Comparison of ENCODE assay signal across 25 cellular contexts in genomic region chr11:105005451-105005845, GRCh38. TPM values are rescaled to one million over a fixed set of nuclear protein-coding genes. Genes with fewer than 3 reads are reported as not detected.
"Had no signal": no experiment of that assay in that cellular context is flagged by ENCODE, and none has a peak within 500 bp of the region (broad histone marks: within the 10 kb centered on the region; RNA-seq: fewer than 3 reads in every experiment).

No MANE protein-coding gene starts in this region.

- H3K27me3 ChIP-seq: colonic mucosa, heart left ventricle, neural progenitor cell, right lobe of liver, suprapubic skin, thyroid gland had no signal

- H3K27me3 Mint-ChIP-seq: natural killer cell treated with Interleukin-12 subunit alpha and Interleukin-12 subunit beta and Interleukin-15 and Interleukin-18, amount 100 ng/mL, for 72 hours; type B pancreatic cell had no signal

- H3K27ac Mint-ChIP-seq: natural killer cell treated with Interleukin-12 subunit alpha and Interleukin-12 subunit beta and Interleukin-15 and Interleukin-18, amount 100 ng/mL, for 72 hours; neural progenitor cell; stimulated activated effector memory CD8-positive, alpha-beta T cell treated with anti-CD3 and anti-CD28 coated beads, Interleukin-12 subunit alpha, Interleukin-12 subunit beta, amount 100 ng/mL, for 72 hours; type B pancreatic cell had no signal

- H3K4me3 Mint-ChIP-seq: natural killer cell treated with Interleukin-12 subunit alpha and Interleukin-12 subunit beta and Interleukin-15 and Interleukin-18, amount 100 ng/mL, for 72 hours; neural progenitor cell; stimulated activated effector memory CD8-positive, alpha-beta T cell treated with anti-CD3 and anti-CD28 coated beads, Interleukin-12 subunit alpha, Interleukin-12 subunit beta, amount 100 ng/mL, for 72 hours; type B pancreatic cell had no signal

- H3K9me3 Mint-ChIP-seq: natural killer cell treated with Interleukin-12 subunit alpha and Interleukin-12 subunit beta and Interleukin-15 and Interleukin-18, amount 100 ng/mL, for 72 hours; neural progenitor cell; stimulated activated effector memory CD8-positive, alpha-beta T cell treated with anti-CD3 and anti-CD28 coated beads, Interleukin-12 subunit alpha, Interleukin-12 subunit beta, amount 100 ng/mL, for 72 hours had no signal

- H3K4me1 ChIP-seq: colonic mucosa, heart left ventricle, neural progenitor cell, parathyroid adenoma, prostate gland, thyroid gland had no signal

- DNase-seq: colonic mucosa; heart left ventricle; hippocampal formation; left colon; mammary epithelial cell; midbrain; occipital lobe; right lobe of liver; stimulated activated CD4-positive, alpha-beta T cell treated with anti-CD3 and anti-CD28 coated beads, Interleukin-4, amount 100 ng/mL, for 1 hour; stimulated activated CD8-positive, alpha-beta memory T cell treated with anti-CD3 and anti-CD28 coated beads, Interleukin-4, amount 100 ng/mL, for 48 hours; stimulated activated naive CD8-positive, alpha-beta T cell treated with anti-CD3 and anti-CD28 coated beads, Interleukin-15, Interleukin-2, amounts not matched to agents 100 U/mL and 50 U/mL, for 24 hours; thyroid gland had no signal

- H3K79me2 ChIP-seq: parathyroid adenoma had no signal

- ATAC-seq: heart left ventricle; left colon; natural killer cell treated with Interleukin-12 subunit alpha and Interleukin-12 subunit beta and Interleukin-15 and Interleukin-18, amount 100 ng/mL, for 72 hours; stimulated activated effector memory CD8-positive, alpha-beta T cell treated with anti-CD3 and anti-CD28 coated beads, Interleukin-12 subunit alpha, Interleukin-12 subunit beta, amount 100 ng/mL, for 72 hours; stimulated activated naive CD8-positive, alpha-beta T cell treated with anti-CD3 and anti-CD28 coated beads, Interleukin-15, Interleukin-2, amounts not matched to agents 100 U/mL and 50 U/mL, for 24 hours had no signal

- FAIRE-seq: frontal cortex, urothelium cell line had no signal

- H3K4me3 ChIP-seq: colonic mucosa, heart left ventricle, neural progenitor cell, prostate gland, right lobe of liver, suprapubic skin, thyroid gland had no signal

- H3K27ac ChIP-seq: colonic mucosa, heart left ventricle, neural progenitor cell, parathyroid adenoma, prostate gland, right lobe of liver, suprapubic skin, thyroid gland had no signal

- H3K36me3 ChIP-seq: colonic mucosa, heart left ventricle, neural progenitor cell, prostate gland, right lobe of liver, suprapubic skin, thyroid gland had no signal

- H3K36me3 Mint-ChIP-seq: natural killer cell treated with Interleukin-12 subunit alpha and Interleukin-12 subunit beta and Interleukin-15 and Interleukin-18, amount 100 ng/mL, for 72 hours; neural progenitor cell; stimulated activated effector memory CD8-positive, alpha-beta T cell treated with anti-CD3 and anti-CD28 coated beads, Interleukin-12 subunit alpha, Interleukin-12 subunit beta, amount 100 ng/mL, for 72 hours; type B pancreatic cell had no signal

- H3K4me1 Mint-ChIP-seq: neural progenitor cell had no signal

- H3K9ac ChIP-seq: neural progenitor cell, parathyroid adenoma had no signal

- H2AFZ ChIP-seq: neural progenitor cell, parathyroid adenoma had no signal

- H3K9me3 ChIP-seq: colonic mucosa, heart left ventricle, prostate gland, right lobe of liver, suprapubic skin, thyroid gland had no signal

- H3K4me2 ChIP-seq: neural progenitor cell had no signal

RNA-seq across cellular contexts. Expression of gene CASP5, which starts 17.5 kb away (rescaled TPM):
- total RNA-seq: dermis blood vessel endothelial cell, frontal cortex, glomerular endothelial cell, kidney epithelial cell, prostate gland, renal cortical epithelial cell, suprapubic skin, thyroid gland had no signal
- polyA plus RNA-seq: mammary epithelial cell had no signal

RNA-seq across cellular contexts. Expression of gene CARD16, which starts 39.7 kb away (rescaled TPM):
- total RNA-seq: frontal cortex, kidney epithelial cell, occipital lobe had no signal
